Comparison of ENCODE assay signal across 23 cellular contexts in genomic region chr17:65697661-65698060, GRCh38.
A peak's percentile ranks its signal among the peaks of the same experiment; 100 is the strongest.
DNase-seq lines count a peak whose midpoint lies in the region; ATAC-seq, FAIRE-seq and TF ChIP-seq lines count a peak whose summit lies in the region.
"Had no signal": no experiment of that assay in that cellular context is flagged by ENCODE, and none has a peak within 500 bp of the region (broad histone marks: within the 10 kb centered on the region; RNA-seq: fewer than 3 reads in every experiment).

No MANE protein-coding gene starts in this region.

- H3K23me2 ChIP-seq in H1 (ENCODE audit: low read depth, low read length): no peaks in the 10 kb centered on the region; the same call in 1 of the 2 replicates

- no peaks in the 10 kb centered on the region for H3K79me1 ChIP-seq in IMR-90 (ENCODE audit: low read depth in 1 of 2, low read length in 2 of 2)
- H3K79me1 ChIP-seq in H1 (ENCODE audit: low read depth, low read length): no peaks in the 10 kb centered on the region

- WGBS in A549 (ENCODE audit: missing lambda C conversion rate): 85% methylated on average over 4 of the region's 4 CpGs
- 100% methylated on average over 1 of the region's 4 CpGs; no CpG with 5 or more reads in 1 of the 2 experiments for WGBS in IMR-90 (ENCODE audit: extremely low coverage in 2 of 2, insufficient read length in 1 of 2), 2 experiments
- WGBS in H1 (ENCODE audit: extremely low coverage in 1 of 2, insufficient coverage in 1 of 2, insufficient read length in 1 of 2, insufficient replicate concordance in 2 of 2, low coverage in 1 of 2, low lambda C conversion rate in 2 of 2, missing lambda C conversion rate in 1 of 2), 2 experiments: 13% methylated on average over 4 of the region's 4 CpGs; no CpG with 5 or more reads in 1 of the 2 experiments

- H2BK12ac ChIP-seq in H1 (ENCODE audit: low read depth, low read length): no peak overlapping the region

- FAIRE-seq in A549 (lab: Jason Lieb, UNC) (no peak), H1 (lab: Jason Lieb, UNC) (peak; percentile 7)
- FAIRE-seq: GM18507 had no signal

- no peak overlapping the region for H2AK9ac ChIP-seq in IMR-90 (replicated peaks; ENCODE audit: low read depth, low read length, poor library complexity)

- H3K4me3 ChIP-seq in A549: no peak overlapping the region
- H3K4me3 ChIP-seq in IMR-90 (ENCODE audit: insufficient read depth, low read depth, low read length): no peak overlapping the region
- H3K4me3 ChIP-seq in H1 (ENCODE audit: extremely low read depth in 1 of 4, insufficient read depth in 2 of 4, low read depth in 3 of 4, low read length in 4 of 4): peak overlapping the region in 1 of 4 experiments; percentile 39; a peak in 2 of 8 replicates
- H3K4me3 ChIP-seq: breast epithelium, tibial artery had no signal

- peaks cover 29% of the 10 kb centered on the region for H3K4me1 Mint-ChIP-seq in nephron
- H3K4me1 Mint-ChIP-seq in activated T-helper 2 cell treated with anti-CD3 and anti-CD28 coated beads, Interferon-gamma antibody, Interleukin-2, Interleukin-4, amounts not matched to agents 10 μg/mL and 5 μg/mL and 100 μg/mL, durations not matched to agents 14 hours and 24 hours and 36 hours (ENCODE audit: low read depth): no peaks in the 10 kb centered on the region
- H3K4me1 Mint-ChIP-seq: stimulated activated effector memory CD8-positive, alpha-beta T cell treated with anti-CD3 and anti-CD28 coated beads, Interleukin-12 subunit alpha, Interleukin-12 subunit beta, amount 100 ng/mL, for 72 hours had no signal

- TF ChIP-seq POLR2A in A549 (IDR thresholded peaks at IDR 0.05; ENCODE audit: low read length) (no peak), IMR-90 (IDR thresholded peaks at IDR 0.05; ENCODE audit: low read depth, low read length) (no peak), H1 (IDR thresholded peaks at IDR 0.05; ENCODE audit: control extremely low read depth in 1 of 2, low read depth in 2 of 2, low read length in 2 of 2) (no peak)

- H2BK15ac ChIP-seq in IMR-90 (ENCODE audit: low read depth, low read length): no peak overlapping the region
- no peak overlapping the region for H2BK15ac ChIP-seq in H1 (ENCODE audit: low read length)

- H3K9me3 ChIP-seq in A549 (no peaks in the 10 kb centered on the region), IMR-90 (ENCODE audit: control insufficient read depth, insufficient read depth, low read length) (no peaks in the 10 kb centered on the region), H1 (ENCODE audit: insufficient read depth in 2 of 2, low read depth in 1 of 2, low read length in 1 of 2) (no peaks in the 10 kb centered on the region)
- H3K9me3 ChIP-seq: breast epithelium, tibial artery had no signal

- no peak for DNase-seq in A549 (ENCODE audit: low read depth in 1 of 2, low spot score in 1 of 2)
- no peak for DNase-seq in IMR-90
- no peak for DNase-seq in H1 (ENCODE audit: low read depth in 1 of 2, low spot score in 2 of 2)
- DNase-seq in activated T-helper 2 cell treated with anti-CD3 and anti-CD28 coated beads, Interferon-gamma antibody, Interleukin-2, Interleukin-4, amounts not matched to agents 10 μg/mL and 5 μg/mL and 100 μg/mL, durations not matched to agents 14 hours and 24 hours and 36 hours (ENCODE audit: low spot score): no peak
- no peak for DNase-seq in activated CD4-positive, CD25-positive, alpha-beta regulatory T cell treated with anti-CD3 and anti-CD28 coated beads, Interleukin-2, amount 50 U/mL, for 72 hours
- no peak for DNase-seq in NK-92 treated with Interleukin-12 subunit alpha and Interleukin-12 subunit beta, amount 100 ng/mL, for 24 hours (lab: John Stamatoyannopoulos, UW)
- no peak for DNase-seq in head of caudate nucleus
- DNase-seq: activated CD8-positive, alpha-beta T cell treated with anti-CD3 and anti-CD28 coated beads for 36 hours; activated T-cell treated with anti-CD3 and anti-CD28 coated beads, Interleukin-2, amount 50 U/mL, for 48 hours; CD4-positive, alpha-beta T cell; DMS79; hippocampal formation; NCI-H1417 treated with DMSO at 0.1 percent for 48 hours; NCI-H2171 treated with DMSO at 0.1 percent for 48 hours; posterior cingulate gyrus; tibial artery; WERI-Rb-1 had no signal

- no TSS peak for BruUV-seq in IMR-90 (replicated peaks; lab: Mats Ljungman, UMichigan)

- no peaks in the 10 kb centered on the region for H4K20me1 ChIP-seq in IMR-90 (ENCODE audit: insufficient read depth, low read length)
- H4K20me1 ChIP-seq in H1 (replicated peaks in 1 of 2; ENCODE audit: control insufficient read depth in 1 of 2, insufficient read depth in 2 of 2, low read length in 2 of 2): no peaks in the 10 kb centered on the region

- no peaks in the 10 kb centered on the region for H3K27me3 Mint-ChIP-seq in nephron (ENCODE audit: low read depth)
- H3K27me3 Mint-ChIP-seq in activated T-helper 2 cell treated with anti-CD3 and anti-CD28 coated beads, Interferon-gamma antibody, Interleukin-2, Interleukin-4, amounts not matched to agents 10 μg/mL and 5 μg/mL and 100 μg/mL, durations not matched to agents 14 hours and 24 hours and 36 hours (ENCODE audit: low read depth): peaks cover 12% of the 10 kb centered on the region
- H3K27me3 Mint-ChIP-seq: activated CD8-positive, alpha-beta T cell treated with anti-CD3 and anti-CD28 coated beads for 36 hours; CD4-positive, alpha-beta T cell had no signal

- CTCF ChIA-PET in A549 (lab: Yijun Ruan, JAX) (no interaction called here), IMR-90 (lab: Yijun Ruan, JAX) (no interaction called here), H1 (lab: Charles Lee; ENCODE audit: partially characterized antibody) (no interaction called here)

- H4K5ac ChIP-seq in IMR-90 (ENCODE audit: low read depth, low read length): no peak overlapping the region
- H4K5ac ChIP-seq in H1 (ENCODE audit: insufficient read length, low read depth, low read length): no peak overlapping the region

- ATAC-seq in A549: no peak
- ATAC-seq in IMR-90 (ENCODE audit: low read depth): no peak
- ATAC-seq: activated CD8-positive, alpha-beta T cell treated with anti-CD3 and anti-CD28 coated beads for 36 hours; stimulated activated effector memory CD8-positive, alpha-beta T cell treated with anti-CD3 and anti-CD28 coated beads, Interleukin-12 subunit alpha, Interleukin-12 subunit beta, amount 100 ng/mL, for 72 hours had no signal

- TF ChIP-seq CTCF in A549 (IDR thresholded peaks at IDR 0.05) (no peak), IMR-90 (conservative IDR thresholded peaks at IDR 0.05; ENCODE audit: low read depth, low read length) (no peak), H1 (IDR thresholded peaks at IDR 0.05; ENCODE audit: control extremely low read depth in 1 of 3, insufficient read depth in 1 of 3, low read depth in 1 of 3, low read length in 3 of 3) (no peak), nephron (IDR thresholded peaks at IDR 0.05; ENCODE audit: unreplicated experiment in 3 of 3) (no peak)

- intact Hi-C loops in IMR-90 (cut with micrococcal nuclease) (loop anchor here (5.0 kb wide), 1 partner anchor 135 kb away; the partner anchor contains the start of gene AXIN2), head of caudate nucleus (cut with DNase I) (no loop called here)
- intact Hi-C loops in activated T-helper 2 cell treated with anti-CD3 and anti-CD28 coated beads, Interferon-gamma antibody, Interleukin-2, Interleukin-4, amounts not matched to agents 10 μg/mL and 5 μg/mL and 100 μg/mL, durations not matched to agents 14 hours and 24 hours and 36 hours (cut with micrococcal nuclease): no loop called here

- no peak overlapping the region for H3K56ac ChIP-seq in IMR-90 (ENCODE audit: extremely low read depth, insufficient read depth, low read length)
- H3K56ac ChIP-seq in H1 (replicated peaks; ENCODE audit: insufficient read length, low read depth, low read length): no peak overlapping the region

- no peak for TF ChIP-seq RAD21 in A549 (conservative IDR thresholded peaks at IDR 0.05 in 1 of 2, IDR thresholded peaks at IDR 0.05 in 1 of 2)
- TF ChIP-seq RAD21 in IMR-90 (IDR thresholded peaks at IDR 0.05; ENCODE audit: low read length): no peak
- TF ChIP-seq RAD21 in H1 (IDR thresholded peaks at IDR 0.05 in 1 of 2, conservative IDR thresholded peaks at IDR 0.05 in 1 of 2; ENCODE audit: low read depth in 2 of 2, low read length in 2 of 2): no peak

- H3K36me3 ChIP-seq in IMR-90 (ENCODE audit: control insufficient read depth, insufficient read depth, low read length) (no peaks in the 10 kb centered on the region), H1 (ENCODE audit: control insufficient read depth in 2 of 4, insufficient read depth in 4 of 4, low read length in 3 of 4) (no peaks in the 10 kb centered on the region)
- H3K36me3 ChIP-seq: breast epithelium, tibial artery, WERI-Rb-1 had no signal

- H3K23ac ChIP-seq in IMR-90 (ENCODE audit: low read depth, low read length) (no peak overlapping the region), H1 (ENCODE audit: insufficient read length) (no peak overlapping the region)

- no peak overlapping the region for H3K9ac ChIP-seq in IMR-90 (ENCODE audit: low read depth, low read length)
- no peak overlapping the region for H3K9ac ChIP-seq in H1 (replicated peaks in 1 of 4; ENCODE audit: extremely low read depth in 1 of 4, low read depth in 3 of 4, low read length in 3 of 4)

- H3K4ac ChIP-seq in IMR-90 (ENCODE audit: low read depth, low read length) (0 out of 2 replicates have a peak overlapping the region, but pooled peaks have one; percentile 46), H1 (replicated peaks; ENCODE audit: insufficient read length, low read depth, low read length) (no peak overlapping the region)

- H3K27ac ChIP-seq in A549: no peak overlapping the region; a peak in 1 of 6 replicates
- H3K27ac ChIP-seq in IMR-90 (ENCODE audit: insufficient read depth, low read length): no peak overlapping the region
- H3K27ac ChIP-seq in H1 (ENCODE audit: low read depth, low read length): no peak overlapping the region
- H3K27ac ChIP-seq: breast epithelium, tibial artery, WERI-Rb-1 had no signal

- no peak overlapping the region for H2BK120ac ChIP-seq in IMR-90 (ENCODE audit: low read depth, low read length)
- no peak overlapping the region for H2BK120ac ChIP-seq in H1 (replicated peaks; ENCODE audit: low read depth, low read length)

- H2AK5ac ChIP-seq in IMR-90 (ENCODE audit: low read depth, low read length) (no peak overlapping the region), H1 (ENCODE audit: low read depth, low read length) (no peak overlapping the region)

- peaks cover 7% of the 10 kb centered on the region for H3K36me3 Mint-ChIP-seq in nephron (ENCODE audit: low read depth)
- H3K36me3 Mint-ChIP-seq in activated T-helper 2 cell treated with anti-CD3 and anti-CD28 coated beads, Interferon-gamma antibody, Interleukin-2, Interleukin-4, amounts not matched to agents 10 μg/mL and 5 μg/mL and 100 μg/mL, durations not matched to agents 14 hours and 24 hours and 36 hours (ENCODE audit: low read depth): no peaks in the 10 kb centered on the region
- H3K36me3 Mint-ChIP-seq: stimulated activated effector memory CD8-positive, alpha-beta T cell treated with anti-CD3 and anti-CD28 coated beads, Interleukin-12 subunit alpha, Interleukin-12 subunit beta, amount 100 ng/mL, for 72 hours had no signal

- TF ChIP-seq EP300 in A549 (IDR thresholded peaks at IDR 0.05) (no peak), H1 (IDR thresholded peaks at IDR 0.05; ENCODE audit: borderline replicate concordance in 1 of 2, low read depth in 2 of 2, low read length in 2 of 2) (no peak)

- no peaks in the 10 kb centered on the region for H3K9me3 Mint-ChIP-seq in nephron
- no peaks in the 10 kb centered on the region for H3K9me3 Mint-ChIP-seq in activated T-helper 2 cell treated with anti-CD3 and anti-CD28 coated beads, Interferon-gamma antibody, Interleukin-2, Interleukin-4, amounts not matched to agents 10 μg/mL and 5 μg/mL and 100 μg/mL, durations not matched to agents 14 hours and 24 hours and 36 hours
- H3K9me3 Mint-ChIP-seq: activated CD8-positive, alpha-beta T cell treated with anti-CD3 and anti-CD28 coated beads for 36 hours; CD4-positive, alpha-beta T cell; stimulated activated effector memory CD8-positive, alpha-beta T cell treated with anti-CD3 and anti-CD28 coated beads, Interleukin-12 subunit alpha, Interleukin-12 subunit beta, amount 100 ng/mL, for 72 hours; T-helper 1 cell treated with Interleukin-12 subunit alpha and Interleukin-12 subunit beta and Interleukin-4 antibody, amounts not matched to agents 30 μg/mL and 1 μg/mL, for 36 hours had no signal

- H3K27me3 ChIP-seq in IMR-90 (ENCODE audit: control insufficient read depth, insufficient read depth, low read length) (no peaks in the 10 kb centered on the region), H1 (replicated peaks in 1 of 4; ENCODE audit: control insufficient read depth in 3 of 4, extremely low read depth in 1 of 4, insufficient read depth in 3 of 4, low read length in 3 of 4) (no peaks in the 10 kb centered on the region)
- H3K27me3 ChIP-seq: breast epithelium, tibial artery had no signal

- H2AFZ ChIP-seq in IMR-90 (replicated peaks; ENCODE audit: low read length, poor library complexity): no peak overlapping the region
- no peak overlapping the region for H2AFZ ChIP-seq in H1 (ENCODE audit: low read length)

- dilution Hi-C loops in IMR-90 (cut with HindIII; ENCODE audit: low sequenced_read_pairs, unreplicated experiment): no loop called here

- peak overlapping the region; percentile 61 to 93 (median 82) for H3K27ac Mint-ChIP-seq in nephron
- no peak overlapping the region for H3K27ac Mint-ChIP-seq in activated T-helper 2 cell treated with anti-CD3 and anti-CD28 coated beads, Interferon-gamma antibody, Interleukin-2, Interleukin-4, amounts not matched to agents 10 μg/mL and 5 μg/mL and 100 μg/mL, durations not matched to agents 14 hours and 24 hours and 36 hours
- H3K27ac Mint-ChIP-seq: activated CD8-positive, alpha-beta T cell treated with anti-CD3 and anti-CD28 coated beads for 36 hours; activated naive CD8-positive, alpha-beta T cell; CD4-positive, alpha-beta T cell; stimulated activated effector memory CD8-positive, alpha-beta T cell treated with anti-CD3 and anti-CD28 coated beads, Interleukin-12 subunit alpha, Interleukin-12 subunit beta, amount 100 ng/mL, for 72 hours; T-helper 1 cell treated with Interleukin-12 subunit alpha and Interleukin-12 subunit beta and Interleukin-4 antibody, amounts not matched to agents 30 μg/mL and 1 μg/mL, for 36 hours had no signal

- H3K4me3 Mint-ChIP-seq in nephron: peak overlapping the region in 2 of 3 experiments; percentile 6 to 72
- H3K4me3 Mint-ChIP-seq in activated T-helper 2 cell treated with anti-CD3 and anti-CD28 coated beads, Interferon-gamma antibody, Interleukin-2, Interleukin-4, amounts not matched to agents 10 μg/mL and 5 μg/mL and 100 μg/mL, durations not matched to agents 14 hours and 24 hours and 36 hours (ENCODE audit: low read depth): no peak overlapping the region
- H3K4me3 Mint-ChIP-seq: activated CD8-positive, alpha-beta T cell treated with anti-CD3 and anti-CD28 coated beads for 36 hours; activated naive CD8-positive, alpha-beta T cell; CD4-positive, alpha-beta T cell; stimulated activated effector memory CD8-positive, alpha-beta T cell treated with anti-CD3 and anti-CD28 coated beads, Interleukin-12 subunit alpha, Interleukin-12 subunit beta, amount 100 ng/mL, for 72 hours; T-helper 1 cell treated with Interleukin-12 subunit alpha and Interleukin-12 subunit beta and Interleukin-4 antibody, amounts not matched to agents 30 μg/mL and 1 μg/mL, for 36 hours had no signal

- H3K4me1 ChIP-seq in A549 (peaks cover 27% of the 10 kb centered on the region), IMR-90 (ENCODE audit: control insufficient read depth, insufficient read depth, low read length) (peaks cover 5% of the 10 kb centered on the region), H1 (replicated peaks in 1 of 4; ENCODE audit: control insufficient read depth in 3 of 4, insufficient read depth in 4 of 4, low read length in 3 of 4) (peaks cover 7 to 16% (median 12%) of the 10 kb centered on the region in 4 experiments; a peak in 6 of 7 replicates)
- H3K4me1 ChIP-seq: breast epithelium, tibial artery had no signal

- H2BK20ac ChIP-seq in IMR-90 (ENCODE audit: low read depth, low read length) (no peak overlapping the region; the same call in 1 of the 2 replicates), H1 (ENCODE audit: low read length) (no peak overlapping the region)

- H3K14ac ChIP-seq in IMR-90 (replicated peaks; ENCODE audit: low read depth, low read length): no peak overlapping the region
- H3K14ac ChIP-seq in H1 (ENCODE audit: insufficient read length): no peak overlapping the region

- 0 out of 2 replicates have a peak, but pooled peaks cover 4% of the 10 kb centered on the region for H3K9me1 ChIP-seq in IMR-90 (ENCODE audit: insufficient read depth, low read length)

- in situ Hi-C loops in IMR-90 (cut with MboI; ENCODE audit: low sequenced_read_pairs): no loop called here

- POLR2A ChIA-PET in A549 (lab: Yijun Ruan, JAX) (no interaction called here), IMR-90 (lab: Charles Lee; ENCODE audit: unreplicated experiment) (no interaction called here), H1 (lab: Charles Lee; ENCODE audit: partially characterized antibody) (no interaction called here)

- H3K4me2 ChIP-seq in A549: peak overlapping the region; percentile 58; the same call in 2 of the 3 replicates
- H3K4me2 ChIP-seq in IMR-90 (ENCODE audit: low read depth, low read length): peak overlapping the region; percentile 16; the same call in 1 of the 2 replicates
- peak overlapping the region; percentile 48 to 51 for H3K4me2 ChIP-seq in H1 (ENCODE audit: insufficient read depth in 1 of 2, low read depth in 2 of 2, low read length in 2 of 2)

- no peaks in the 10 kb centered on the region for H3K79me2 ChIP-seq in H1 (ENCODE audit: control insufficient read depth in 1 of 2, insufficient read depth in 2 of 2, low read length in 2 of 2)

- H4K8ac ChIP-seq in IMR-90 (ENCODE audit: low read depth in 2 of 2, low read length in 2 of 2) (no peak overlapping the region), H1 (ENCODE audit: extremely low read depth, insufficient read depth, low read length) (no peak overlapping the region)

- no peak overlapping the region for H3K18ac ChIP-seq in IMR-90 (ENCODE audit: low read depth, low read length)
- H3K18ac ChIP-seq in H1 (ENCODE audit: extremely low read depth, low read length): no peak overlapping the region

- H2BK5ac ChIP-seq in IMR-90 (ENCODE audit: low read depth, low read length, poor library complexity, severe bottlenecking) (no peak overlapping the region), H1 (ENCODE audit: low read depth, low read length) (no peak overlapping the region)

- H4K91ac ChIP-seq in IMR-90 (ENCODE audit: insufficient read depth, low read depth, low read length): no peak overlapping the region
- H4K91ac ChIP-seq in H1 (replicated peaks; ENCODE audit: insufficient read length, low read length): no peak overlapping the region
